Comparison of ENCODE assay signal across 13 cellular contexts in genomic region chr20:37758332-37758731, GRCh38.
DNase-seq lines count a peak whose midpoint lies in the region; ATAC-seq, FAIRE-seq and TF ChIP-seq lines count a peak whose summit lies in the region.
"Had no signal": no experiment of that assay in that cellular context is flagged by ENCODE, and none has a peak within 500 bp of the region (broad histone marks: within the 10 kb centered on the region; RNA-seq: fewer than 3 reads in every experiment).

No MANE protein-coding gene starts in this region.

- 96% methylated on average over 5 of the region's 5 CpGs for WGBS in A549 (ENCODE audit: missing lambda C conversion rate)

- FAIRE-seq in A549 (lab: Jason Lieb, UNC) = no peak

- no peak overlapping the region for H3K4me2 ChIP-seq in A549

- TF ChIP-seq RAD21 in A549 (conservative IDR thresholded peaks at IDR 0.05 in 1 of 2, IDR thresholded peaks at IDR 0.05 in 1 of 2) = 0 out of 5 replicates have a peak, but pooled peaks of 1 of the 2 experiments have one; percentile 7

- H3K27ac Mint-ChIP-seq in stimulated activated naive CD8-positive, alpha-beta T cell treated with anti-CD3 and anti-CD28 coated beads, Interleukin-15, amount 100 ng/mL, for 72 hours = peak overlapping the region in 1 of 2 donors; percentile 29
- H3K27ac Mint-ChIP-seq: activated T-helper 1 cell treated with anti-CD3 and anti-CD28 coated beads, Interleukin-12 subunit alpha, Interleukin-12 subunit beta, Interleukin-2, Interleukin-4 antibody, amounts not matched to agents 30 ng/mL and 10 ng/mL and 1 ng/mL, durations not matched to agents 14 hours and 24 hours and 36 hours; dendritic cell treated with granulocyte-macrophage colony-stimulating factor and Interleukin-4, amounts not matched to agents 40 ng/mL and 50 ng/mL, for 4 days; immature natural killer cell had no signal

- CTCF ChIA-PET in A549 (lab: Yijun Ruan, JAX) = interaction anchor here (0.6 to 1.7 kb wide), 4 partner anchors 9 to 464 kb away, joined by 3 to 5 read pairs (median 3); no protein-coding TSS in a partner anchor

- H3K9me3 Mint-ChIP-seq in stimulated activated naive CD8-positive, alpha-beta T cell treated with anti-CD3 and anti-CD28 coated beads, Interleukin-15, amount 100 ng/mL, for 72 hours = no peaks in the 10 kb centered on the region
- H3K9me3 Mint-ChIP-seq: activated T-helper 1 cell treated with anti-CD3 and anti-CD28 coated beads, Interleukin-12 subunit alpha, Interleukin-12 subunit beta, Interleukin-2, Interleukin-4 antibody, amounts not matched to agents 30 ng/mL and 10 ng/mL and 1 ng/mL, durations not matched to agents 14 hours and 24 hours and 36 hours; dendritic cell treated with granulocyte-macrophage colony-stimulating factor and Interleukin-4, amounts not matched to agents 40 ng/mL and 50 ng/mL, for 4 days; immature natural killer cell had no signal

- TF ChIP-seq POLR2A in A549 (IDR thresholded peaks at IDR 0.05; ENCODE audit: low read length) = no peak

- no peak overlapping the region for H3K27ac ChIP-seq in A549
- H3K27ac ChIP-seq: upper lobe of right lung had no signal

- H3K4me1 ChIP-seq in A549 = no peaks in the 10 kb centered on the region

- H3K4me3 ChIP-seq in A549 = no peak overlapping the region
- H3K4me3 ChIP-seq: upper lobe of right lung had no signal

- POLR2A ChIA-PET in A549 (lab: Yijun Ruan, JAX) = no interaction called here

- DNase-seq in A549 (ENCODE audit: low read depth in 1 of 2, low spot score in 1 of 2) (peak; percentile 8 to 11), ELR (ENCODE audit: low read depth) (peak; percentile 13), RPMI8226 (peak; percentile 30), left cardiac atrium (peak; percentile 22), NCI-H2029 treated with DMSO at 0.1 percent for 48 hours (lab: John Stamatoyannopoulos, UW) (no peak), cerebellum (ENCODE audit: low spot score) (no peak)
- no peak for DNase-seq in stimulated activated naive CD8-positive, alpha-beta T cell treated with anti-CD3 and anti-CD28 coated beads, Interleukin-15, amount 100 ng/mL, for 72 hours
- DNase-seq: immature natural killer cell, NCI-H345, upper lobe of right lung had no signal

- no peak for TF ChIP-seq CTCF in A549 (IDR thresholded peaks at IDR 0.05)

- H3K4me1 Mint-ChIP-seq in stimulated activated naive CD8-positive, alpha-beta T cell treated with anti-CD3 and anti-CD28 coated beads, Interleukin-15, amount 100 ng/mL, for 72 hours = no peaks in the 10 kb centered on the region

- intact Hi-C loops in left cardiac atrium (cut with DNase I) = loop anchor here in 1 of 2 donors (5.0 to 10.0 kb wide), 2 partner anchors 104 to 139 kb away; no protein-coding TSS in a partner anchor

- TF ChIP-seq EP300 in A549 (IDR thresholded peaks at IDR 0.05) = no peak

- H3K27me3 Mint-ChIP-seq in stimulated activated naive CD8-positive, alpha-beta T cell treated with anti-CD3 and anti-CD28 coated beads, Interleukin-15, amount 100 ng/mL, for 72 hours = no peaks in the 10 kb centered on the region
- H3K27me3 Mint-ChIP-seq: dendritic cell treated with granulocyte-macrophage colony-stimulating factor and Interleukin-4, amounts not matched to agents 40 ng/mL and 50 ng/mL, for 4 days had no signal

- H3K4me3 Mint-ChIP-seq in stimulated activated naive CD8-positive, alpha-beta T cell treated with anti-CD3 and anti-CD28 coated beads, Interleukin-15, amount 100 ng/mL, for 72 hours = no peak overlapping the region
- H3K4me3 Mint-ChIP-seq: activated T-helper 1 cell treated with anti-CD3 and anti-CD28 coated beads, Interleukin-12 subunit alpha, Interleukin-12 subunit beta, Interleukin-2, Interleukin-4 antibody, amounts not matched to agents 30 ng/mL and 10 ng/mL and 1 ng/mL, durations not matched to agents 14 hours and 24 hours and 36 hours; dendritic cell treated with granulocyte-macrophage colony-stimulating factor and Interleukin-4, amounts not matched to agents 40 ng/mL and 50 ng/mL, for 4 days; immature natural killer cell had no signal

- no peaks in the 10 kb centered on the region for H3K9me3 ChIP-seq in A549
- H3K9me3 ChIP-seq: upper lobe of right lung had no signal

- ATAC-seq in A549 (peak; percentile 86 to 89), left cardiac atrium (peak; percentile 17 to 37), GM19452 (IDR thresholded peaks at IDR 0.05; ENCODE audit: unreplicated experiment) (no peak)
- ATAC-seq in stimulated activated naive CD8-positive, alpha-beta T cell treated with anti-CD3 and anti-CD28 coated beads, Interleukin-15, amount 100 ng/mL, for 72 hours = no peak
- ATAC-seq: upper lobe of right lung had no signal

TF ChIP-seq in A549, 52 proteins besides CTCF, POLR2A, EP300 and RAD21:
- no peak for TF ChIP-seq ZSCAN20 (CRISPR knock-in tag; IDR thresholded peaks at IDR 0.05)
- no peak for TF ChIP-seq HEYL (CRISPR knock-in tag; IDR thresholded peaks at IDR 0.05)
- TF ChIP-seq FOXS1 (CRISPR knock-in tag; IDR thresholded peaks at IDR 0.05) = no peak
- TF ChIP-seq EHF (CRISPR knock-in tag; IDR thresholded peaks at IDR 0.05) = no peak
- TF ChIP-seq HOXB13 (CRISPR knock-in tag; IDR thresholded peaks at IDR 0.05; ENCODE audit: low read depth) = no peak
- no peak for TF ChIP-seq RCOR1 (IDR thresholded peaks at IDR 0.05; ENCODE audit: low read depth, low read length)

Comparison
In these comparisons a context has a peak if more than half of its experiments do, and no peak if none do; other contexts are left out.
1. ATAC-seq: peak in A549 (2 of 2) and left cardiac atrium (2 of 2); none in GM19452 (single experiment) and stimulated activated naive CD8-positive, alpha-beta T cell treated with anti-CD3 and anti-CD28 coated beads, Interleukin-15, amount 100 ng/mL, for 72 hours (single experiment).
2. DNase-seq: peak in A549 (2 of 2), ELR (single experiment), RPMI8226 (single experiment) and left cardiac atrium (single experiment); none in stimulated activated naive CD8-positive, alpha-beta T cell treated with anti-CD3 and anti-CD28 coated beads, Interleukin-15, amount 100 ng/mL, for 72 hours (0 of 2), NCI-H2029 treated with DMSO at 0.1 percent for 48 hours (single experiment) and cerebellum (single experiment).